In the genomic region with DNA sequence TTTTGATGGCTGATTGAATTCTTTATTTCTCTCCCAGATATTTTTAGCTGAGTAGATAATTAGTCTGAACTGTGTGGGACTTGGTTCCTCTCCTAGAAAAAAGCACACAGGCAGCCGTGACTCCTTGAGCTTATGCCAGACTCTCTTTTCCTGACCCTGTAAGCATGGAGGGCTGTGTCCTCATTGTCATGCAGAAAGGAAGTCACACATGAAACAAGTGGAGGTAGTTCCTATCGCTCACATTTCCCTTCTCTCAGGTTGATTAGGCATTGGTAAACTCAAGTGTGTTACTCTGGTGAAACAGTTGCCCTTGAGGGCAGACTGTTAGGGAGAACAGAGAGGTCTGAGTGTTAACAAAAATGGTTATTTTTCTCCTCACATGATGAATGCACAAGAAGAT, we compare ENCODE assay signal across 1 cellular context.
TF ChIP-seq lines count a peak whose summit lies in the region.

No MANE protein-coding gene starts in this region.

TF ChIP-seq in HepG2, 621 proteins besides CTCF, POLR2A, EP300 and RAD21:
- TF ChIP-seq EED (CRISPR knock-in tag; IDR thresholded peaks at IDR 0.05) (no peak), PHF21A (CRISPR knock-in tag; IDR thresholded peaks at IDR 0.05) (no peak)
- TF ChIP-seq, protein P1, sequence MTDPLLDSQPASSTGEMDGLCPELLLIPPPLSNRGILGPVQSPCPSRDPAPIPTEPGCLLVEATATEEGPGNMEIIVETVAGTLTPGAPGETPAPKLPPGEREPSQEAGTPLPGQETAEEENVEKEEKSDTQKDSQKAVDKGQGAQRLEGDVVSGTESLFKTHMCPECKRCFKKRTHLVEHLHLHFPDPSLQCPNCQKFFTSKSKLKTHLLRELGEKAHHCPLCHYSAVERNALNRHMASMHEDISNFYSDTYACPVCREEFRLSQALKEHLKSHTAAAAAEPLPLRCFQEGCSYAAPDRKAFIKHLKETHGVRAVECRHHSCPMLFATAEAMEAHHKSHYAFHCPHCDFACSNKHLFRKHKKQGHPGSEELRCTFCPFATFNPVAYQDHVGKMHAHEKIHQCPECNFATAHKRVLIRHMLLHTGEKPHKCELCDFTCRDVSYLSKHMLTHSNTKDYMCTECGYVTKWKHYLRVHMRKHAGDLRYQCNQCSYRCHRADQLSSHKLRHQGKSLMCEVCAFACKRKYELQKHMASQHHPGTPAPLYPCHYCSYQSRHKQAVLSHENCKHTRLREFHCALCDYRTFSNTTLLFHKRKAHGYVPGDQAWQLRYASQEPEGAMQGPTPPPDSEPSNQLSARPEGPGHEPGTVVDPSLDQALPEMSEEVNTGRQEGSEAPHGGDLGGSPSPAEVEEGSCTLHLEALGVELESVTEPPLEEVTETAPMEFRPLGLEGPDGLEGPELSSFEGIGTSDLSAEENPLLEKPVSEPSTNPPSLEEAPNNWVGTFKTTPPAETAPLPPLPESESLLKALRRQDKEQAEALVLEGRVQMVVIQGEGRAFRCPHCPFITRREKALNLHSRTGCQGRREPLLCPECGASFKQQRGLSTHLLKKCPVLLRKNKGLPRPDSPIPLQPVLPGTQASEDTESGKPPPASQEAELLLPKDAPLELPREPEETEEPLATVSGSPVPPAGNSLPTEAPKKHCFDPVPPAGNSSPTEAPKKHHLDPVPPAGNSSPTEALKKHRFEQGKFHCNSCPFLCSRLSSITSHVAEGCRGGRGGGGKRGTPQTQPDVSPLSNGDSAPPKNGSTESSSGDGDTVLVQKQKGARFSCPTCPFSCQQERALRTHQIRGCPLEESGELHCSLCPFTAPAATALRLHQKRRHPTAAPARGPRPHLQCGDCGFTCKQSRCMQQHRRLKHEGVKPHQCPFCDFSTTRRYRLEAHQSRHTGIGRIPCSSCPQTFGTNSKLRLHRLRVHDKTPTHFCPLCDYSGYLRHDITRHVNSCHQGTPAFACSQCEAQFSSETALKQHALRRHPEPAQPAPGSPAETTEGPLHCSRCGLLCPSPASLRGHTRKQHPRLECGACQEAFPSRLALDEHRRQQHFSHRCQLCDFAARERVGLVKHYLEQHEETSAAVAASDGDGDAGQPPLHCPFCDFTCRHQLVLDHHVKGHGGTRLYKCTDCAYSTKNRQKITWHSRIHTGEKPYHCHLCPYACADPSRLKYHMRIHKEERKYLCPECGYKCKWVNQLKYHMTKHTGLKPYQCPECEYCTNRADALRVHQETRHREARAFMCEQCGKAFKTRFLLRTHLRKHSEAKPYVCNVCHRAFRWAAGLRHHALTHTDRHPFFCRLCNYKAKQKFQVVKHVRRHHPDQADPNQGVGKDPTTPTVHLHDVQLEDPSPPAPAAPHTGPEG (CRISPR knock-in tag; IDR thresholded peaks at IDR 0.05), result no peak
